In genomic region chr2:9779572-9780264, GRCh38 we compare ENCODE assay signal across 11 cellular contexts.
A peak's percentile ranks its signal among the peaks of the same experiment; 100 is the strongest.
DNase-seq lines count a peak whose midpoint lies in the region; ATAC-seq and TF ChIP-seq lines count a peak whose summit lies in the region.
"Had no signal": no experiment of that assay in that cellular context is flagged by ENCODE, and none has a peak within 500 bp of the region (broad histone marks: within the 10 kb centered on the region; RNA-seq: fewer than 3 reads in every experiment).

No MANE protein-coding gene starts in this region.

- peaks cover 79% of the 10 kb centered on the region for H3K4me1 ChIP-seq in BLaER1
- H3K4me1 ChIP-seq: uterus had no signal

- H3K36me3 ChIP-seq in BLaER1: no peaks in the 10 kb centered on the region
- H3K36me3 ChIP-seq: uterus had no signal

- H3K27ac ChIP-seq in BLaER1 (peak overlapping the region; percentile 89), VCaP (peak overlapping the region; percentile 3; the same call in 1 of the 2 replicates)
- H3K27ac ChIP-seq: uterus had no signal

- peak overlapping the region; percentile 96 for H3K4me2 ChIP-seq in BLaER1

- ATAC-seq in GM21529 (IDR thresholded peaks at IDR 0.05; ENCODE audit: unreplicated experiment) (peak; percentile 46), HG03520 (IDR thresholded peaks at IDR 0.05; ENCODE audit: unreplicated experiment) (no peak), GM19023 (IDR thresholded peaks at IDR 0.05; ENCODE audit: unreplicated experiment) (no peak)

- no peak for TF ChIP-seq CTCF in VCaP (conservative IDR thresholded peaks at IDR 0.05)

- H3K27me3 ChIP-seq in BLaER1: no peaks in the 10 kb centered on the region
- H3K27me3 ChIP-seq: uterus had no signal

- peak overlapping the region; percentile 71 for H3K9ac ChIP-seq in BLaER1

- H3K9me3 ChIP-seq in BLaER1: peaks cover 12% of the 10 kb centered on the region; the same call in 1 of the 2 replicates
- H3K9me3 ChIP-seq: uterus had no signal

- no peaks in the 10 kb centered on the region for H4K20me1 ChIP-seq in BLaER1

- peak; percentile 23 for DNase-seq in effector CD4-positive, alpha-beta T cell
- DNase-seq in DMS114 treated with DMSO at 0.1 percent for 48 hours (lab: John Stamatoyannopoulos, UW; ENCODE audit: unreplicated experiment) (no peak), OCI-M2 (lab: John Stamatoyannopoulos, UW; ENCODE audit: unreplicated experiment) (no peak)
- DNase-seq: C1 segment of cervical spinal cord, NCI-H1048, uterus had no signal

- H3K4me3 ChIP-seq in BLaER1: peak overlapping the region; percentile 55; the same call in 1 of the 2 replicates
- H3K4me3 ChIP-seq: uterus had no signal
